ENCODE assay signal across 16 cellular contexts in the genomic region with DNA sequence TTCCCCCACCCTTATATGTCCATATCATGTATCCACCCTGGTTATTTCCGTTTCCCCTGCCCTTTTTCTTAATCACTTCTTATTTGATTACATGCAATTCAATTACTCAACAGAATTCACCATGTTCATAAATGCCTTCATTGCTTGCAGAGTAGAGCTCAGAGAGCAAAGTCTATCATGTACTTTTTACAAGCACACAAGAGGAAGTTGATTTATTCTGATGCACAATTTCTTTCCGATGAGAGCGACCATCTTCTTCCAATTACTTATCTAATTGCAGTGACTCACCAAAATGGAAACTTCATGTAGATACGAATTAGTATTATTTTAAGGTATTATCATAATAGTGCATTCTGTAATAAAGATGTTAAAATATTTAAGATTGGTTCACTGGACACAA.
"Had no signal": no experiment of that assay in that cellular context is flagged by ENCODE, and none has a peak within 500 bp of the region (broad histone marks: within the 10 kb centered on the region; RNA-seq: fewer than 3 reads in every experiment).

No MANE protein-coding gene starts in this region.

- H3K9me3 Mint-ChIP-seq: activated CD4-positive, alpha-beta memory T cell treated with anti-CD3 and anti-CD28 coated beads, Interleukin-2, amount 10 ng/mL, durations not matched to agents 7 days and 5 days; activated T-cell treated with anti-CD3 and anti-CD28 coated beads, Interleukin-2, amount 50 U/mL, for 72 hours; stimulated activated naive CD8-positive, alpha-beta T cell treated with anti-CD3 and anti-CD28 coated beads, Interleukin-15, amount 100 ng/mL, for 72 hours had no signal

- H3K4me3 Mint-ChIP-seq: activated CD4-positive, alpha-beta memory T cell treated with anti-CD3 and anti-CD28 coated beads, Interleukin-2, amount 10 ng/mL, durations not matched to agents 7 days and 5 days; activated T-cell treated with anti-CD3 and anti-CD28 coated beads, Interleukin-2, amount 50 U/mL, for 72 hours; stimulated activated naive CD8-positive, alpha-beta T cell treated with anti-CD3 and anti-CD28 coated beads, Interleukin-15, amount 100 ng/mL, for 72 hours had no signal

- H3K9me3 ChIP-seq: body of pancreas, thoracic aorta, uterus had no signal

- H3K36me3 ChIP-seq: thoracic aorta, uterus had no signal

- H3K4me1 ChIP-seq: body of pancreas, parathyroid adenoma, uterus had no signal

- H3K27me3 ChIP-seq: body of pancreas, hepatocyte, uterus had no signal

- H3K9ac ChIP-seq: parathyroid adenoma had no signal

- DNase-seq: activated CD4-positive, alpha-beta memory T cell treated with anti-CD3 and anti-CD28 coated beads, Interleukin-2, amount 10 ng/mL, durations not matched to agents 7 days and 5 days; activated T-cell treated with anti-CD3 and anti-CD28 coated beads, Interleukin-2, amount 50 U/mL, for 72 hours; body of pancreas; central memory CD4-positive, alpha-beta T cell; effector memory CD4-positive, alpha-beta T cell; kidney; left ventricle myocardium superior; stimulated activated CD4-positive, alpha-beta T cell treated with anti-CD3 and anti-CD28 coated beads, Interleukin-15, amount 100 ng/mL, for 24 hours; stimulated activated CD4-positive, alpha-beta T cell treated with anti-CD3 and anti-CD28 coated beads, Interleukin-4, amount 100 ng/mL, for 24 hours; stimulated activated naive CD8-positive, alpha-beta T cell treated with anti-CD3 and anti-CD28 coated beads, Interleukin-15, amount 100 ng/mL, for 72 hours; T-helper 2 cell; uterus had no signal

- H3K4me3 ChIP-seq: body of pancreas, hepatocyte, thoracic aorta, uterus had no signal

- H3K4me2 ChIP-seq: hepatocyte had no signal

- H2AFZ ChIP-seq: hepatocyte, parathyroid adenoma had no signal

- H3K4me1 Mint-ChIP-seq: activated CD4-positive, alpha-beta memory T cell treated with anti-CD3 and anti-CD28 coated beads, Interleukin-2, amount 10 ng/mL, durations not matched to agents 7 days and 5 days had no signal

- H3K27ac Mint-ChIP-seq: activated CD4-positive, alpha-beta memory T cell treated with anti-CD3 and anti-CD28 coated beads, Interleukin-2, amount 10 ng/mL, durations not matched to agents 7 days and 5 days; activated T-cell treated with anti-CD3 and anti-CD28 coated beads, Interleukin-2, amount 50 U/mL, for 72 hours; stimulated activated naive CD8-positive, alpha-beta T cell treated with anti-CD3 and anti-CD28 coated beads, Interleukin-15, amount 100 ng/mL, for 72 hours had no signal

- ATAC-seq: activated T-cell treated with anti-CD3 and anti-CD28 coated beads, Interleukin-2, amount 50 U/mL, for 72 hours; body of pancreas; stimulated activated naive CD8-positive, alpha-beta T cell treated with anti-CD3 and anti-CD28 coated beads, Interleukin-15, amount 100 ng/mL, for 72 hours had no signal

- H3K27ac ChIP-seq: body of pancreas, epithelial cell of prostate, hepatocyte, parathyroid adenoma, thoracic aorta, uterus had no signal

- H3K79me2 ChIP-seq: hepatocyte, parathyroid adenoma had no signal
